ENCODE assay signal across 8 cellular contexts in genomic region chr6:115896538-115897129, GRCh38.
DNase-seq lines count a peak whose midpoint lies in the region; ATAC-seq, FAIRE-seq and TF ChIP-seq lines count a peak whose summit lies in the region.

No MANE protein-coding gene starts in this region.

- no peak overlapping the region for H3K9ac ChIP-seq in OCI-LY3 (ENCODE audit: low read length)

- DNase-seq in A172 (ENCODE audit: low spot score) (peak; percentile 22), GM10248 (ENCODE audit: extremely low spot score) (peak; percentile 18), epithelial cell of esophagus (ENCODE audit: low read depth) (peak; percentile 52), pancreas (no peak), lower leg skin (ENCODE audit: low spot score in 2 of 2) (no peak)

- no peak overlapping the region for H2AFZ ChIP-seq in OCI-LY3 (ENCODE audit: low read depth, low read length)

- H3K36me3 ChIP-seq in OCI-LY3 (replicated peaks; ENCODE audit: low read depth, low read length), result no peaks in the 10 kb centered on the region
- no peaks in the 10 kb centered on the region for H3K36me3 ChIP-seq in pancreas

- peak; percentile 41 for ATAC-seq in HG02981 (IDR thresholded peaks at IDR 0.05; ENCODE audit: unreplicated experiment)
- peak in 3 of 4 donors; percentile 70 to 76 (median 72) for ATAC-seq in pancreas
- ATAC-seq in GM21447 (IDR thresholded peaks at IDR 0.05; ENCODE audit: unreplicated experiment), result no peak

- no peaks in the 10 kb centered on the region for H4K20me1 ChIP-seq in OCI-LY3 (ENCODE audit: insufficient read depth, low read length)

- TF ChIP-seq POLR2A in lower leg skin (IDR thresholded peaks at IDR 0.05), result no peak

- H3K79me2 ChIP-seq in OCI-LY3 (ENCODE audit: low read length), result no peaks in the 10 kb centered on the region

- peaks cover 26% of the 10 kb centered on the region for H3K4me1 ChIP-seq in OCI-LY3 (ENCODE audit: low read length)
- H3K4me1 ChIP-seq in pancreas, result peaks cover 0 to 3% (median 0%) of the 10 kb centered on the region in 3 donors

- FAIRE-seq in pancreas (lab: Jason Lieb, UNC), result peak; percentile 74

- no peaks in the 10 kb centered on the region for H3K9me3 ChIP-seq in OCI-LY3 (ENCODE audit: insufficient read depth, low read length)
- H3K9me3 ChIP-seq in pancreas, result no peaks in the 10 kb centered on the region

- no peaks in the 10 kb centered on the region for H3K27me3 ChIP-seq in OCI-LY3 (ENCODE audit: low read depth, low read length)
- no peaks in the 10 kb centered on the region for H3K27me3 ChIP-seq in pancreas

- intact Hi-C loops in pancreas (cut with DNase I) (loop anchor here (5.0 to 10.0 kb wide), 3 partner anchors 1142 to 1152 kb away; no protein-coding TSS in a partner anchor), lower leg skin (cut with DNase I; ENCODE audit: low total_unique reads) (no loop called here)

- H3K4me3 ChIP-seq in OCI-LY3 (ENCODE audit: low read length), result no peak overlapping the region; the same call in 1 of the 2 replicates
- no peak overlapping the region for H3K4me3 ChIP-seq in epithelial cell of esophagus (ENCODE audit: low read length)
- H3K4me3 ChIP-seq in pancreas, result no peak overlapping the region
- no peak overlapping the region for H3K4me3 ChIP-seq in lower leg skin (ENCODE audit: low read depth, poor library complexity, severe bottlenecking)

- peak; percentile 77 for TF ChIP-seq CTCF in GM10248 (IDR thresholded peaks at IDR 0.05; ENCODE audit: control extremely low read depth, extremely low read depth, low read depth, missing control alignments)
- peak; percentile 77 for TF ChIP-seq CTCF in OCI-LY3 (IDR thresholded peaks at IDR 0.05; ENCODE audit: low read depth, low read length)
- peak; percentile 87 for TF ChIP-seq CTCF in epithelial cell of esophagus (IDR thresholded peaks at IDR 0.05; ENCODE audit: insufficient read depth, low read depth, low read length, missing control alignments)
- peak; percentile 20 to 61 (median 56) for TF ChIP-seq CTCF in pancreas (IDR thresholded peaks at IDR 0.05)
- TF ChIP-seq CTCF in lower leg skin (IDR thresholded peaks at IDR 0.05), result no peak

- no peak overlapping the region for H3K27ac ChIP-seq in OCI-LY3 (ENCODE audit: low read length)
- H3K27ac ChIP-seq in pancreas, result no peak overlapping the region

- CTCF ChIA-PET in GM10248 (lab: Yijun Ruan, JAX), result interaction anchor here (0.9 to 2.2 kb wide), 10 partner anchors 9 to 1916 kb away, joined by 3 to 15 read pairs (median 3); no protein-coding TSS in a partner anchor

- POLR2A ChIA-PET in GM10248 (lab: Yijun Ruan, JAX), result no interaction called here

- 65 to 74% methylated on average over 2 of the region's 2 CpGs for WGBS in pancreas, 2 donors
- WGBS in lower leg skin, 2 donors, result 77 to 78% methylated on average over 2 of the region's 2 CpGs

- peak overlapping the region; percentile 14 for H3K4me2 ChIP-seq in OCI-LY3 (ENCODE audit: low read length)

Comparison
In these comparisons a context has a peak if more than half of its experiments do, and no peak if none do; other contexts are left out.
1. DNase-seq: peak in A172 (single experiment), GM10248 (single experiment) and epithelial cell of esophagus (single experiment); none in pancreas (0 of 6) and lower leg skin (0 of 2).
2. CTCF ChIP-seq: peak in GM10248 (single experiment), OCI-LY3 (single experiment), epithelial cell of esophagus (single experiment) and pancreas (4 of 4); none in lower leg skin (0 of 3).